Comparison of ENCODE assay signal across 13 cellular contexts in the genomic region with DNA sequence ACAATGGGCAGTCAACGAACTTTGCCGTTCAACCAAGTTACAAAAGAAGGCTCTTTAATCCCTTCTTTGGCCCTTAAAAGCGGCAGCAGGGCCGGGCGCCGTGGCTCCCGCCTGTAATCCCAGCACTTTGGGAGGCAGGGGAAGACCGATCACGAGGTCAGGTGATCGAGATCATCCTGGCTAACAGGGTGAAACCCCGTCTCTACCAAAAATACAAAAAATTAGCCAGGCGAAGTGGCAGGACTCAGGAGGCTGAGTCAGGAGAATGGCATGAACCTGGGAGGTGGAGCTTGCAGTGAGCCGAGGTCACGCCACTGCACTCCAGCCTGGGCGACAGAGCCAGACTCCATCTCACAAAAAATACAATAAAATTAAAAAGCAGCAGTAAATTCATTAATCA. TPM values are rescaled to one million over a fixed set of nuclear protein-coding genes. Genes with fewer than 3 reads are reported as not detected.
"Had no signal": no experiment of that assay in that cellular context is flagged by ENCODE, and none has a peak within 500 bp of the region (broad histone marks: within the 10 kb centered on the region; RNA-seq: fewer than 3 reads in every experiment).

No MANE protein-coding gene starts in this region.

RNA-seq across cellular contexts. Expression of gene C2orf78, which starts 0.6 kb away (rescaled TPM):
- total RNA-seq: activated CD4-positive, alpha-beta T cell treated with anti-CD3 and anti-CD28 coated beads, Interleukin-2, amount 10 ng/mL, durations not matched to agents 7 days and 5 days; activated naive CD4-positive, alpha-beta T cell treated with anti-CD3 and anti-CD28 coated beads, Interleukin-2, amount 50 U/mL, for 72 hours; activated T-cell treated with anti-CD3 and anti-CD28 coated beads, Interleukin-2, amount 50 U/mL, for 72 hours; endothelial cell of umbilical vein; frontal cortex; heart left ventricle; lung; mononuclear cell; naive thymus-derived CD8-positive, alpha-beta T cell; right atrium auricular region; thyroid gland; uterus had no signal
- polyA plus RNA-seq: endothelial cell of umbilical vein; heart left ventricle; immature natural killer cell; lung; naive thymus-derived CD8-positive, alpha-beta T cell had no signal
